ENCODE assay signal across 14 cellular contexts in the genomic region with DNA sequence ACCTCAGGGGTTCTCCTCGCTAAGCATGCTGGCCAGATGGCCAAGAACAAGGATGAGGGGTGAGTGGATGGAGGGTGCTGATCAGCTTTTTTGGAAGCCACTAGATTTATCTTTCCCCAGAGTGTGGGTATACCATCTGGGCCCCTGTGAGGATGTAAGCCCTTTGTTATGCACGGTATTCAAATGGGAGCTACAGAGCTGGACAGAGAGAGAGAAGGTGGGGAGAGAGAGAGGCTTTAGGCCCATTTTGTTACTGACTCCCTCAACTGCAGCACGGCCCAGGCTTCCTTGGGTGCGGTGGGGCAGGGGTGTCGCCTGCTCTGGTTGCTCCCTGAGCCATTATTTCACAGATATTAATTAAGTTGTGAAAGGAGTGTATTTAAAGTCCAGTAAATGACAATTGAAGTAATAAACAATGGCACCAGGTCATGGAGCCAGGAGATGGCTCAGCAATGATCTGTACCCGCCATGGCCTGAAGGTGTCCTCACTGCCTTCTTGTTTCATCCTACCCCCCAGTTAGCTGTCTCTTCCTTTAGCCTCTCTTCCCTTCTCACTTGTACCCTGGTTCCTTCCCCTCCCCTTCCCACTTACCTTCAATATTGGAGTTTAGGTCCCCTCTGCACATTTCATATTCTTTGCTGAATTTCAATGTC.
DNase-seq lines count a peak whose midpoint lies in the region; ATAC-seq and TF ChIP-seq lines count a peak whose summit lies in the region.
"Had no signal": no experiment of that assay in that cellular context is flagged by ENCODE, and none has a peak within 500 bp of the region (broad histone marks: within the 10 kb centered on the region; RNA-seq: fewer than 3 reads in every experiment).

No MANE protein-coding gene starts in this region.

- peak; percentile 45 for DNase-seq in ELF-1 (ENCODE audit: low read depth, low spot score)
- peak; percentile 13 for DNase-seq in GM20000 (ENCODE audit: low spot score)
- DNase-seq in NCI-H82 (lab: John Stamatoyannopoulos, UW) = peak; percentile 95
- peak; percentile 64 for DNase-seq in iPS-NIHi7 (ENCODE audit: extremely low spot score)
- DNase-seq in activated T-cell treated with anti-CD3 and anti-CD28 coated beads, Interleukin-2, amount 50 U/mL, for 72 hours = no peak
- no peak for DNase-seq in LoVo (ENCODE audit: low spot score)
- no peak for DNase-seq in lower leg skin (ENCODE audit: low spot score in 2 of 2)
- no peak for DNase-seq in CD8-positive, alpha-beta T cell
- DNase-seq: islet precursor cell, naive B cell had no signal

- no peak overlapping the region for H3K4me3 ChIP-seq in lower leg skin (ENCODE audit: low read depth, poor library complexity, severe bottlenecking)
- H3K4me3 ChIP-seq in CD8-positive, alpha-beta T cell (ENCODE audit: low read depth, low read length) = no peak overlapping the region
- H3K4me3 ChIP-seq: skin epidermis, suprapubic skin had no signal

- H3K36me3 Mint-ChIP-seq in activated T-cell treated with anti-CD3 and anti-CD28 coated beads, Interleukin-2, amount 50 U/mL, for 72 hours (ENCODE audit: insufficient read depth in 2 of 2) = no peaks in the 10 kb centered on the region
- no peaks in the 10 kb centered on the region for H3K36me3 Mint-ChIP-seq in CD8-positive, alpha-beta T cell
- H3K36me3 Mint-ChIP-seq: activated naive CD4-positive, alpha-beta T cell treated with anti-CD3 and anti-CD28 coated beads, Interleukin-2, amount 50 U/mL, for 24 hours; naive B cell had no signal

- H3K27ac Mint-ChIP-seq in activated T-cell treated with anti-CD3 and anti-CD28 coated beads, Interleukin-2, amount 50 U/mL, for 72 hours = no peak overlapping the region
- no peak overlapping the region for H3K27ac Mint-ChIP-seq in CD8-positive, alpha-beta T cell
- H3K27ac Mint-ChIP-seq: activated naive CD4-positive, alpha-beta T cell treated with anti-CD3 and anti-CD28 coated beads, Interleukin-2, amount 50 U/mL, for 24 hours; naive B cell had no signal

- H3K9me3 ChIP-seq in CD8-positive, alpha-beta T cell (ENCODE audit: low read length) = no peaks in the 10 kb centered on the region
- H3K9me3 ChIP-seq: suprapubic skin had no signal

- POLR2A ChIA-PET in CD8-positive, alpha-beta T cell (lab: Charles Lee) = no interaction called here

- no peaks in the 10 kb centered on the region for H3K4me1 ChIP-seq in CD8-positive, alpha-beta T cell (ENCODE audit: insufficient read depth, low read length)
- H3K4me1 ChIP-seq: suprapubic skin had no signal

- H3K9me3 Mint-ChIP-seq in activated T-cell treated with anti-CD3 and anti-CD28 coated beads, Interleukin-2, amount 50 U/mL, for 72 hours = peaks cover 0 to 4% of the 10 kb centered on the region in 2 donors
- H3K9me3 Mint-ChIP-seq in CD8-positive, alpha-beta T cell = no peaks in the 10 kb centered on the region
- H3K9me3 Mint-ChIP-seq: activated naive CD4-positive, alpha-beta T cell treated with anti-CD3 and anti-CD28 coated beads, Interleukin-2, amount 50 U/mL, for 24 hours had no signal

- no peaks in the 10 kb centered on the region for H3K27me3 Mint-ChIP-seq in activated T-cell treated with anti-CD3 and anti-CD28 coated beads, Interleukin-2, amount 50 U/mL, for 72 hours (ENCODE audit: low read depth)
- H3K27me3 Mint-ChIP-seq in CD8-positive, alpha-beta T cell (ENCODE audit: low read depth) = no peaks in the 10 kb centered on the region

- no peaks in the 10 kb centered on the region for H3K27me3 ChIP-seq in CD8-positive, alpha-beta T cell (ENCODE audit: insufficient read depth, low read length)
- H3K27me3 ChIP-seq: suprapubic skin had no signal

- H3K4me1 Mint-ChIP-seq in activated T-cell treated with anti-CD3 and anti-CD28 coated beads, Interleukin-2, amount 50 U/mL, for 72 hours (ENCODE audit: low read depth) = no peaks in the 10 kb centered on the region
- no peaks in the 10 kb centered on the region for H3K4me1 Mint-ChIP-seq in CD8-positive, alpha-beta T cell (ENCODE audit: low read depth)
- H3K4me1 Mint-ChIP-seq: activated naive CD4-positive, alpha-beta T cell treated with anti-CD3 and anti-CD28 coated beads, Interleukin-2, amount 50 U/mL, for 24 hours; naive B cell had no signal

- TF ChIP-seq CTCF in GM20000 (IDR thresholded peaks at IDR 0.05; ENCODE audit: extremely low read depth, missing control alignments) (peak; percentile 7), lower leg skin (IDR thresholded peaks at IDR 0.05) (no peak)
- TF ChIP-seq CTCF in CD8-positive, alpha-beta T cell (IDR thresholded peaks at IDR 0.05) = no peak

- TF ChIP-seq POLR2A in lower leg skin (IDR thresholded peaks at IDR 0.05) = no peak

- H3K4me3 Mint-ChIP-seq in activated T-cell treated with anti-CD3 and anti-CD28 coated beads, Interleukin-2, amount 50 U/mL, for 72 hours = no peak overlapping the region
- no peak overlapping the region for H3K4me3 Mint-ChIP-seq in CD8-positive, alpha-beta T cell
- H3K4me3 Mint-ChIP-seq: activated naive CD4-positive, alpha-beta T cell treated with anti-CD3 and anti-CD28 coated beads, Interleukin-2, amount 50 U/mL, for 24 hours; naive B cell had no signal

- CTCF ChIA-PET in CD8-positive, alpha-beta T cell (lab: Charles Lee) = no interaction called here

- no peak for ATAC-seq in activated T-cell treated with anti-CD3 and anti-CD28 coated beads, Interleukin-2, amount 50 U/mL, for 72 hours (replicated peaks in 1 of 2)
- ATAC-seq in CD8-positive, alpha-beta T cell = no peak
- ATAC-seq: Panc1 had no signal

- no peaks in the 10 kb centered on the region for H3K36me3 ChIP-seq in CD8-positive, alpha-beta T cell (ENCODE audit: insufficient read depth, low read length)
- H3K36me3 ChIP-seq: suprapubic skin had no signal

- H3K27ac ChIP-seq in CD8-positive, alpha-beta T cell (ENCODE audit: low read depth, low read length) = no peak overlapping the region
- H3K27ac ChIP-seq: skin epidermis, suprapubic skin had no signal

- intact Hi-C loops in lower leg skin (cut with DNase I; ENCODE audit: low total_unique reads) = no loop called here
- intact Hi-C loops in CD8-positive, alpha-beta T cell (cut with DNase I, micrococcal nuclease) = no loop called here

- WGBS in lower leg skin, 2 donors = 86 to 88% methylated on average over 6 of the region's 6 CpGs

Comparison
In these comparisons a context has a peak if more than half of its experiments do, and no peak if none do; other contexts are left out.
1. DNase-seq: peak in ELF-1 (single experiment), GM20000 (single experiment), NCI-H82 (single experiment) and iPS-NIHi7 (single experiment); none in activated T-cell treated with anti-CD3 and anti-CD28 coated beads, Interleukin-2, amount 50 U/mL, for 72 hours (0 of 2), LoVo (single experiment), lower leg skin (0 of 2) and CD8-positive, alpha-beta T cell (0 of 7).